Comparison of ENCODE assay signal across 9 cellular contexts in genomic region chr7:15685358-15686181, GRCh38. TPM values are rescaled to one million over a fixed set of nuclear protein-coding genes. Genes with fewer than 3 reads are reported as not detected.
DNase-seq lines count a peak whose midpoint lies in the region; ATAC-seq and TF ChIP-seq lines count a peak whose summit lies in the region.
"Had no signal": no experiment of that assay in that cellular context is flagged by ENCODE, and none has a peak within 500 bp of the region (broad histone marks: within the 10 kb centered on the region; RNA-seq: fewer than 3 reads in every experiment).

No MANE protein-coding gene starts in this region.

- no peaks in the 10 kb centered on the region for H3K36me3 ChIP-seq in lower lobe of right lung

- TF ChIP-seq CTCF in dorsolateral prefrontal cortex (IDR thresholded peaks at IDR 0.05 in 54 of 56, conservative IDR thresholded peaks at IDR 0.05 in 2 of 56; ENCODE audit: low read depth in 1 of 56, partially characterized antibody in 56 of 56) (no peak), lower lobe of right lung (IDR thresholded peaks at IDR 0.05) (no peak)

- H3K4me1 ChIP-seq in lower lobe of right lung = no peaks in the 10 kb centered on the region

- peaks cover 0 to 79% (median 49%) of the 10 kb centered on the region in 45 donors for H3K27me3 ChIP-seq in dorsolateral prefrontal cortex
- H3K27me3 ChIP-seq in lower lobe of right lung (ENCODE audit: low read depth) = peaks cover 42% of the 10 kb centered on the region

- H3K4me3 ChIP-seq in dorsolateral prefrontal cortex = peak overlapping the region; percentile 18 to 72 (median 48)
- peak overlapping the region; percentile 57 for H3K4me3 ChIP-seq in lower lobe of right lung

- intact Hi-C loops in dorsolateral prefrontal cortex (cut with DNase I) (no loop called here), lower lobe of right lung (cut with DNase I) (no loop called here)

- H3K27ac ChIP-seq in dorsolateral prefrontal cortex (peak overlapping the region in 1 of 59 donors; percentile 13), lower lobe of right lung (peak overlapping the region; percentile 80)

- peak; percentile 55 to 63 for ATAC-seq in lower lobe of right lung

- H3K9me3 ChIP-seq in lower lobe of right lung = no peaks in the 10 kb centered on the region

- DNase-seq in NCI-H82 (lab: John Stamatoyannopoulos, UW) = peak; percentile 47
- no peak for DNase-seq in NCI-H82 treated with DMSO at 0.1 percent for 48 hours (lab: John Stamatoyannopoulos, UW; ENCODE audit: unreplicated experiment)
- DNase-seq in dorsolateral prefrontal cortex = peak in 2 of 10 donors; percentile 39 to 40
- peak; percentile 50 for DNase-seq in lower lobe of right lung
- peak; percentile 51 for DNase-seq in ureter (ENCODE audit: low spot score)
- no peak for DNase-seq in SKM-1 (lab: John Stamatoyannopoulos, UW; ENCODE audit: unreplicated experiment)
- DNase-seq in inferior parietal cortex (ENCODE audit: extremely low spot score) = no peak
- DNase-seq in activated naive CD4-positive, alpha-beta T cell treated with anti-CD3 and anti-CD28 coated beads, Interleukin-2, amount 50 U/mL, for 16 hours = no peak

RNA-seq across cellular contexts. Expression of gene MEOX2, which starts 0.9 kb away (rescaled TPM):
- total RNA-seq in dorsolateral prefrontal cortex (1 to 10 TPM in 28 of 120 experiments, under 1 TPM in 91, not detected in 1; 0.17 to 2.5 (median 0.66) TPM), lower lobe of right lung (17.1 TPM), ureter (5.6 TPM)
- total RNA-seq: B cell had no signal

Comparison
In these comparisons a context has a peak if more than half of its experiments do, and no peak if none do; other contexts are left out.
1. DNase-seq: peak in NCI-H82 (single experiment), lower lobe of right lung (single experiment) and ureter (single experiment); none in NCI-H82 treated with DMSO at 0.1 percent for 48 hours (single experiment), SKM-1 (single experiment), inferior parietal cortex (single experiment) and activated naive CD4-positive, alpha-beta T cell treated with anti-CD3 and anti-CD28 coated beads, Interleukin-2, amount 50 U/mL, for 16 hours (single experiment).